1 cellular context compared by ENCODE assay signal in genomic region chr15:39468828-39469227, GRCh38.
TF ChIP-seq lines count a peak whose summit lies in the region.

No MANE protein-coding gene starts in this region.

TF ChIP-seq in K562, 482 proteins besides CTCF, POLR2A, EP300 and RAD21:
- TF ChIP-seq PURB (CRISPR knock-in tag; IDR thresholded peaks at IDR 0.05; ENCODE audit: low read depth) (no peak), HDGF (IDR thresholded peaks at IDR 0.05) (no peak), ZNF707 (CRISPR knock-in tag; conservative IDR thresholded peaks at IDR 0.05) (no peak), SIN3B (IDR thresholded peaks at IDR 0.05; ENCODE audit: low read depth) (no peak), ARID3B (CRISPR knock-in tag; IDR thresholded peaks at IDR 0.05; ENCODE audit: borderline replicate concordance) (no peak), ESRRA (IDR thresholded peaks at IDR 0.05; ENCODE audit: borderline replicate concordance, low read depth) (no peak), FOXJ3 (CRISPR knock-in tag; IDR thresholded peaks at IDR 0.05) (no peak), NR4A1 (CRISPR knock-in tag; IDR thresholded peaks at IDR 0.05) (no peak), NR4A1 (tag; IDR thresholded peaks at IDR 0.05) (no peak), ZNF280A (IDR thresholded peaks at IDR 0.05; ENCODE audit: low read depth, partially characterized antibody) (no peak), ZNF584 (CRISPR knock-in tag; IDR thresholded peaks at IDR 0.05; ENCODE audit: low read depth) (no peak), KDM5B (IDR thresholded peaks at IDR 0.05; ENCODE audit: insufficient replicate concordance, low read depth, low read length) (no peak), KDM4B (IDR thresholded peaks at IDR 0.05; ENCODE audit: borderline replicate concordance in 2 of 2, low read depth in 1 of 2) (no peak), SREBF2 (CRISPR knock-in tag; IDR thresholded peaks at IDR 0.05) (no peak), E2F4 (CRISPR knock-in tag; IDR thresholded peaks at IDR 0.05; ENCODE audit: low read depth) (no peak), ZNF133 (CRISPR knock-in tag; IDR thresholded peaks at IDR 0.05) (no peak), ARID1B (IDR thresholded peaks at IDR 0.05) (no peak)
TF ChIP-seq in K562: peak in this region for 0.
